Comparison of ENCODE assay signal across 20 cellular contexts in genomic region chr10:6986927-6987326, GRCh38.
"Had no signal": no experiment of that assay in that cellular context is flagged by ENCODE, and none has a peak within 500 bp of the region (broad histone marks: within the 10 kb centered on the region; RNA-seq: fewer than 3 reads in every experiment).

No MANE protein-coding gene starts in this region.

- H3K9me3 ChIP-seq: body of pancreas, esophagus squamous epithelium, gastroesophageal sphincter, spleen, transverse colon had no signal

- H3K4me3 Mint-ChIP-seq: activated CD4-positive, alpha-beta T cell treated with anti-CD3 and anti-CD28 coated beads, Interleukin-2, amount 10 ng/mL, durations not matched to agents 24 days and 14 days; activated CD8-positive, alpha-beta memory T cell treated with anti-CD3 and anti-CD28 coated beads, Interleukin-2, amount 10 ng/mL, durations not matched to agents 7 days and 5 days; activated CD8-positive, alpha-beta T cell treated with anti-CD3 and anti-CD28 coated beads for 36 hours; activated naive CD8-positive, alpha-beta T cell treated with anti-CD3 and anti-CD28 coated beads, Interleukin-2, amount 50 U/mL, for 24 hours; effector memory CD8-positive, alpha-beta T cell; T-helper 2 cell treated with Interferon-gamma antibody and Interleukin-4, amounts not matched to agents 5 μg/mL and 100 μg/mL, for 36 hours had no signal

- DNase-seq: activated CD4-positive, alpha-beta T cell treated with anti-CD3 and anti-CD28 coated beads, Interleukin-2, amount 10 ng/mL, durations not matched to agents 24 days and 14 days; activated CD8-positive, alpha-beta memory T cell treated with anti-CD3 and anti-CD28 coated beads, Interleukin-2, amount 10 ng/mL, durations not matched to agents 7 days and 5 days; activated CD8-positive, alpha-beta T cell treated with anti-CD3 and anti-CD28 coated beads for 36 hours; activated gamma-delta T cell; activated naive CD4-positive, alpha-beta T cell treated with anti-CD3 and anti-CD28 coated beads, Interleukin-2, amount 50 U/mL, for 16 hours; activated naive CD8-positive, alpha-beta T cell treated with anti-CD3 and anti-CD28 coated beads, Interleukin-2, amount 50 U/mL, for 24 hours; activated T-cell treated with anti-CD3 and anti-CD28 coated beads for 4 hours; body of pancreas; central memory CD4-positive, alpha-beta T cell; effector memory CD8-positive, alpha-beta T cell; esophagus squamous epithelium; mesenchymal stem cell; retina; spleen; stimulated activated CD4-positive, alpha-beta T cell treated with anti-CD3 and anti-CD28 coated beads, Interleukin-4, amount 100 ng/mL, for 1 hour; stimulated activated naive CD4-positive, alpha-beta T cell; transverse colon had no signal

- H3K27me3 Mint-ChIP-seq: effector memory CD8-positive, alpha-beta T cell had no signal

- H3K27me3 ChIP-seq: body of pancreas, gastroesophageal sphincter, spleen, transverse colon had no signal

- H3K27ac ChIP-seq: body of pancreas, esophagus squamous epithelium, spleen, transverse colon, VCaP had no signal

- H3K4me3 ChIP-seq: body of pancreas, esophagus squamous epithelium, gastroesophageal sphincter, spleen, transverse colon had no signal

- H3K27ac Mint-ChIP-seq: activated CD4-positive, alpha-beta T cell treated with anti-CD3 and anti-CD28 coated beads, Interleukin-2, amount 10 ng/mL, durations not matched to agents 24 days and 14 days; activated CD8-positive, alpha-beta memory T cell treated with anti-CD3 and anti-CD28 coated beads, Interleukin-2, amount 10 ng/mL, durations not matched to agents 7 days and 5 days; activated CD8-positive, alpha-beta T cell treated with anti-CD3 and anti-CD28 coated beads for 36 hours; activated naive CD8-positive, alpha-beta T cell treated with anti-CD3 and anti-CD28 coated beads, Interleukin-2, amount 50 U/mL, for 24 hours; effector memory CD8-positive, alpha-beta T cell; T-helper 2 cell treated with Interferon-gamma antibody and Interleukin-4, amounts not matched to agents 5 μg/mL and 100 μg/mL, for 36 hours had no signal

- H3K4me1 ChIP-seq: body of pancreas, esophagus squamous epithelium, gastroesophageal sphincter, transverse colon had no signal

- H3K9me3 Mint-ChIP-seq: activated CD4-positive, alpha-beta T cell treated with anti-CD3 and anti-CD28 coated beads, Interleukin-2, amount 10 ng/mL, durations not matched to agents 24 days and 14 days; activated CD8-positive, alpha-beta T cell treated with anti-CD3 and anti-CD28 coated beads for 36 hours; activated naive CD8-positive, alpha-beta T cell treated with anti-CD3 and anti-CD28 coated beads, Interleukin-2, amount 50 U/mL, for 24 hours; effector memory CD8-positive, alpha-beta T cell; T-helper 2 cell treated with Interferon-gamma antibody and Interleukin-4, amounts not matched to agents 5 μg/mL and 100 μg/mL, for 36 hours had no signal

- H3K36me3 ChIP-seq: esophagus squamous epithelium, gastroesophageal sphincter, spleen, transverse colon had no signal
